Comparison of ENCODE assay signal across 33 cellular contexts in the genomic region with DNA sequence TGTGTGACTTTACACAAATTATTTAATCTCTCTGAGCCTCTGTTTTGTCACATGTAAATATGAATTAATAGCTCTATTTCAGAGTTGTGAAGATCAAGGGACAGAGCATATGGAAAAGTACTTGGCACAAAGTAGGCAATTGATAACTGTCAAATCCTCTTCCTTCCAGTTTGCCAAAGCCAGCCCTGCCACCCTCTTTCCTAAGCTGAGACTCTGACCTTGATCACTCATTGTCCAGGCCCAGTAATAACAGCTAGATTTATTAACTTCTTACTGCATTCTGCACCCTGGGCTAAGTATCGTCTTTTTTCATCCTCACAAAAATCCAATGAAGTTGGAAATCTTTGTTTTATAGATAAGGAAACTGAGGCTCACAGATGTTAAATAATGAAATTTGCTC.
"Had no signal": no experiment of that assay in that cellular context is flagged by ENCODE, and none has a peak within 500 bp of the region (broad histone marks: within the 10 kb centered on the region; RNA-seq: fewer than 3 reads in every experiment).

No MANE protein-coding gene starts in this region.

- FAIRE-seq: bronchial epithelial cell, TTC549 had no signal

- H3K9me3 ChIP-seq: ascending aorta had no signal

- DNase-seq: activated B cell treated with CpG ODN at 0.5 μM for 24 hours; activated CD4-positive, alpha-beta memory T cell treated with anti-CD3 and anti-CD28 coated beads for 36 hours; activated CD4-positive, alpha-beta T cell treated with anti-CD3 and anti-CD28 coated beads for 4 hours; activated CD4-positive, alpha-beta T cell treated with anti-CD3 and anti-CD28 coated beads, Interleukin-2, amount 10 ng/mL, durations not matched to agents 24 days and 14 days; activated CD4-positive, alpha-beta T cell treated with anti-CD3 and anti-CD28 coated beads, Interleukin-2, amount 50 U/mL, for 1 hour; activated CD4-positive, alpha-beta T cell treated with anti-CD3 and anti-CD28 coated beads, Interleukin-2, amount 50 U/mL, for 4 hours; activated CD4-positive, CD25-positive, alpha-beta regulatory T cell treated with anti-CD3 and anti-CD28 coated beads, Interleukin-2, amount 50 U/mL, for 72 hours; activated CD8-positive, alpha-beta memory T cell treated with anti-CD3 and anti-CD28 coated beads, Interleukin-2, amount 50 U/mL, for 4 hours; activated CD8-positive, alpha-beta T cell treated with anti-CD3 and anti-CD28 coated beads for 36 hours; activated effector memory CD4-positive, alpha-beta T cell treated with anti-CD3 and anti-CD28 coated beads, Interleukin-2, amount 50 U/mL, for 16 hours; activated gamma-delta T cell treated with Interleukin-2 at 50 U/mL for 16 hours; activated naive CD4-positive, alpha-beta T cell; activated naive CD4-positive, alpha-beta T cell treated with anti-CD3 and anti-CD28 coated beads for 36 hours; activated naive CD4-positive, alpha-beta T cell treated with anti-CD3 and anti-CD28 coated beads, Interleukin-2, amount 50 U/mL, for 16 hours; activated naive CD8-positive, alpha-beta T cell treated with anti-CD3 and anti-CD28 coated beads for 36 hours; activated T-cell treated with anti-CD3 and anti-CD28 coated beads for 4 hours; activated T-cell treated with anti-CD3 and anti-CD28 coated beads, Interleukin-2, amount 50 U/mL, for 1 hour; activated T-cell treated with anti-CD3 and anti-CD28 coated beads, Interleukin-2, amount 50 U/mL, for 4 hours; activated T-cell treated with anti-CD3 and anti-CD28 coated beads, Interleukin-2, amount 50 U/mL, for 72 hours; amygdala; anterior cingulate cortex; caudate nucleus; cerebellar nuclear complex; T-helper 1 cell; T-helper 2 cell; T-helper 9 cell had no signal

- H3K36me3 ChIP-seq: ascending aorta, cardiac muscle cell had no signal

- H3K4me3 ChIP-seq: ascending aorta, cardiac muscle cell had no signal

- ATAC-seq: activated CD8-positive, alpha-beta T cell treated with anti-CD3 and anti-CD28 coated beads for 36 hours; activated naive CD4-positive, alpha-beta T cell treated with anti-CD3 and anti-CD28 coated beads, Interleukin-2, amount 50 U/mL, for 72 hours; activated T-cell treated with anti-CD3 and anti-CD28 coated beads, Interleukin-2, amount 50 U/mL, for 4 hours; activated T-cell treated with anti-CD3 and anti-CD28 coated beads, Interleukin-2, amount 50 U/mL, for 72 hours; activated T-helper 17 cell treated with anti-CD3 and anti-CD28 coated beads, Interleukin-2, amount 50 U/mL, for 72 hours had no signal

- H3K4me1 ChIP-seq: ascending aorta had no signal

- H3K27ac ChIP-seq: ascending aorta, cardiac muscle cell, VCaP had no signal

- H3K27me3 ChIP-seq: ascending aorta, cardiac muscle cell had no signal
